ENCODE assay signal across 30 cellular contexts in the genomic region with DNA sequence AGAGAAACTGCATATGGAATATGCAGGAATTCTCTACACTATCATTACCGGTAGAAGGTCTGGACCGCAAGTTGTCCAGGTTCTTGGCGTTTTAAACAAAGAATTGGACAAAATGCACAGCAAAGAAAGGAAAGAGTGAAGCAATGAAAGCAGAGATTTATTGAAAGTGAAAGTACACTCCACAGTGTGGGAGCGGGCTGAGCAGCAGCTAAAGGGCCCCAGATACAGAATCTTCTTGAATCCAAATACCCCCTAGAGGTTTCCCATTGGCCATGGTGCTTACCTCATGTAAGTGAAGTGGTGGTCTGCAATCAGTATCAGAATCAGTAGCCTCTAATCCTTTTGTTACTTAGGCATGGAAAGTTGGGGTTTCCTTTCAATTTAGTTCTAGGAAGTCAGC.
DNase-seq lines count a peak whose midpoint lies in the region; ATAC-seq, FAIRE-seq and TF ChIP-seq lines count a peak whose summit lies in the region.
"Had no signal": no experiment of that assay in that cellular context is flagged by ENCODE, and none has a peak within 500 bp of the region (broad histone marks: within the 10 kb centered on the region; RNA-seq: fewer than 3 reads in every experiment).

No MANE protein-coding gene starts in this region.

- H3K79me2 ChIP-seq in HepG2 (ENCODE audit: insufficient read depth, low read length) = no peaks in the 10 kb centered on the region

- H3K4me2 ChIP-seq in HepG2 (ENCODE audit: low read depth, low read length) = no peak overlapping the region
- peak overlapping the region; percentile 39; the same call in 2 of the 3 replicates for H3K4me2 ChIP-seq in A549
- H3K4me2 ChIP-seq: BLaER1; BLaER1 treated with 17β-estradiol and CSF1 and Interleukin-3, amounts not matched to agents 10 nM and 100 nM had no signal

- intact Hi-C loops in HepG2 (cut with micrococcal nuclease; ENCODE audit: unreplicated experiment) (no loop called here), right lobe of liver (cut with DNase I) (no loop called here)

- no peak overlapping the region for H2AFZ ChIP-seq in HepG2 (ENCODE audit: low read length)

- BruUV-seq in HepG2 (replicated peaks; lab: Mats Ljungman, UMichigan) = no TSS peak

- WGBS in HepG2 (ENCODE audit: low lambda C conversion rate) = 40% methylated on average over 4 of the region's 4 CpGs
- WGBS in right lobe of liver (ENCODE audit: insufficient coverage, low coverage, low lambda C conversion rate, missing lambda C conversion rate) = 85% methylated on average over 4 of the region's 4 CpGs
- 9% methylated on average over 4 of the region's 4 CpGs for WGBS in A549 (ENCODE audit: missing lambda C conversion rate)

- H3K27me3 ChIP-seq in HepG2 (ENCODE audit: control insufficient read depth in 1 of 2, insufficient read depth in 2 of 2, low read length in 2 of 2) = no peaks in the 10 kb centered on the region
- H3K27me3 ChIP-seq in right lobe of liver = no peaks in the 10 kb centered on the region
- H3K27me3 ChIP-seq: BE2C; BLaER1; BLaER1 treated with 17β-estradiol and CSF1 and Interleukin-3, amounts not matched to agents 10 nM and 100 nM had no signal

- TF ChIP-seq CTCF in HepG2 (CRISPR knock-in tag; IDR thresholded peaks at IDR 0.05) = no peak
- no peak for TF ChIP-seq CTCF in right lobe of liver (IDR thresholded peaks at IDR 0.05)
- no peak for TF ChIP-seq CTCF in A549 (IDR thresholded peaks at IDR 0.05)

- H4K20me1 ChIP-seq in HepG2 (ENCODE audit: insufficient read depth, low read length) = no peaks in the 10 kb centered on the region
- H4K20me1 ChIP-seq: BLaER1; BLaER1 treated with 17β-estradiol and CSF1 and Interleukin-3, amounts not matched to agents 10 nM and 100 nM had no signal

- no peak overlapping the region for H3K4me3 ChIP-seq in HepG2 (replicated peaks in 1 of 3; ENCODE audit: insufficient read depth in 1 of 3, low read depth in 2 of 3, low read length in 3 of 3)
- H3K4me3 ChIP-seq in right lobe of liver = no peak overlapping the region
- H3K4me3 ChIP-seq in A549 = no peak overlapping the region
- H3K4me3 ChIP-seq: BLaER1; BLaER1 treated with 17β-estradiol and CSF1 and Interleukin-3, amounts not matched to agents 10 nM and 100 nM had no signal

- no peak for TF ChIP-seq EP300 in HepG2 (IDR thresholded peaks at IDR 0.05; ENCODE audit: low read depth in 2 of 2, low read length in 2 of 2)
- no peak for TF ChIP-seq EP300 in HepG2 (CRISPR knock-in tag; IDR thresholded peaks at IDR 0.05; ENCODE audit: borderline replicate concordance)
- TF ChIP-seq EP300 in A549 (IDR thresholded peaks at IDR 0.05) = no peak

- TF ChIP-seq RAD21 in HepG2 (CRISPR knock-in tag; IDR thresholded peaks at IDR 0.05) (no peak), A549 (conservative IDR thresholded peaks at IDR 0.05 in 1 of 2, IDR thresholded peaks at IDR 0.05 in 1 of 2) (no peak)

- ATAC-seq in HepG2 (no peak), right lobe of liver (no peak), A549 (no peak)
- ATAC-seq: CD8-positive, alpha-beta T cell had no signal

- POLR2A ChIA-PET in HepG2 (lab: Yijun Ruan, JAX) (no interaction called here), A549 (lab: Yijun Ruan, JAX) (no interaction called here)

- CTCF ChIA-PET in HepG2 (lab: Yijun Ruan, JAX; ENCODE audit: low intra/inter-chr PET ratio, low total read pairs) (no interaction called here), A549 (lab: Yijun Ruan, JAX) (no interaction called here)

- no peak for TF ChIP-seq POLR2A in HepG2 (IDR thresholded peaks at IDR 0.05; ENCODE audit: insufficient read depth in 1 of 2, low read depth in 2 of 2, low read length in 2 of 2)
- no peak for TF ChIP-seq POLR2A in right lobe of liver (IDR thresholded peaks at IDR 0.05)
- no peak for TF ChIP-seq POLR2A in A549 (IDR thresholded peaks at IDR 0.05; ENCODE audit: low read length)

- FAIRE-seq in HepG2 (lab: Jason Lieb, UNC) (no peak), A549 (lab: Jason Lieb, UNC) (no peak)
- FAIRE-seq: A204.1, D721Med had no signal

- H3K9me3 ChIP-seq in HepG2 (ENCODE audit: low read length) (peaks cover 29% of the 10 kb centered on the region), right lobe of liver (peaks cover 0 to 6% (median 0%) of the 10 kb centered on the region in 4 donors), A549 (peaks cover 7% of the 10 kb centered on the region; the same call in 1 of the 3 replicates)
- H3K9me3 ChIP-seq: BE2C had no signal

- in situ Hi-C loops in HepG2 (cut with HindIII; ENCODE audit: extremely low pct_ligation_motif_present, low pct_unique_long_range_greater_than_20kb) = no loop called here

- DNase-seq in HepG2 (ENCODE audit: low spot score) (no peak), right lobe of liver (no peak), A549 (ENCODE audit: low read depth in 1 of 2, low spot score in 1 of 2) (no peak)
- DNase-seq in activated CD8-positive, alpha-beta memory T cell treated with anti-CD3 and anti-CD28 coated beads, Interleukin-2, amount 50 U/mL, for 4 hours = no peak
- DNase-seq: 8988T; ACHN; AML-193; BE2C; C1 segment of cervical spinal cord; Caco-2; Calu3; CD4-positive, alpha-beta memory T cell; CD4-positive, alpha-beta T cell; CD4-positive, CD25-positive, alpha-beta regulatory T cell; CD8-positive, alpha-beta memory T cell; CD8-positive, alpha-beta T cell; COR-L47; DMS 273 treated with DMSO at 0.1 percent for 48 hours; DMS153; DMS53; DMS79; DMS79 treated with DMSO at 0.1 percent for 48 hours; DND-41; EL had no signal

- no peaks in the 10 kb centered on the region for H3K36me3 ChIP-seq in HepG2 (replicated peaks in 1 of 2; ENCODE audit: control insufficient read depth in 1 of 2, insufficient read depth in 2 of 2, low read length in 2 of 2)
- H3K36me3 ChIP-seq in right lobe of liver = no peaks in the 10 kb centered on the region
- H3K36me3 ChIP-seq: BE2C; BLaER1 treated with 17β-estradiol and CSF1 and Interleukin-3, amounts not matched to agents 10 nM and 100 nM had no signal

- H3K27ac ChIP-seq in HepG2 (ENCODE audit: extremely low read length, insufficient read depth, low read length) (no peak overlapping the region), right lobe of liver (no peak overlapping the region), A549 (no peak overlapping the region)
- H3K27ac ChIP-seq: 22Rv1; BLaER1; BLaER1 treated with 17β-estradiol and CSF1 and Interleukin-3, amounts not matched to agents 10 nM and 100 nM; C4-2B had no signal

- no peak overlapping the region for H3K9ac ChIP-seq in HepG2 (ENCODE audit: insufficient read depth, low read depth, low read length)
- H3K9ac ChIP-seq: BLaER1; BLaER1 treated with 17β-estradiol and CSF1 and Interleukin-3, amounts not matched to agents 10 nM and 100 nM had no signal

- H3K4me1 ChIP-seq in HepG2 (ENCODE audit: insufficient read depth, low read length) = no peaks in the 10 kb centered on the region
- H3K4me1 ChIP-seq in right lobe of liver = peaks cover 0 to 23% (median 2%) of the 10 kb centered on the region in 4 donors
- no peaks in the 10 kb centered on the region for H3K4me1 ChIP-seq in A549
- H3K4me1 ChIP-seq: BE2C, Caco-2 had no signal

TF ChIP-seq in HepG2, 621 proteins besides CTCF, POLR2A, EP300 and RAD21:
- TF ChIP-seq ZNF20 (CRISPR knock-in tag; IDR thresholded peaks at IDR 0.05) (peak; percentile 98), RARG (CRISPR knock-in tag; IDR thresholded peaks at IDR 0.05; ENCODE audit: low read depth) (no peak)

TF ChIP-seq in A549, 52 proteins besides CTCF, POLR2A, EP300 and RAD21:
- TF ChIP-seq, protein P1, sequence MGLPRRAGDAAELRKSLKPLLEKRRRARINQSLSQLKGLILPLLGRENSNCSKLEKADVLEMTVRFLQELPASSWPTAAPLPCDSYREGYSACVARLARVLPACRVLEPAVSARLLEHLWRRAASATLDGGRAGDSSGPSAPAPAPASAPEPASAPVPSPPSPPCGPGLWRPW (IDR thresholded peaks at IDR 0.05) = no peak
- TF ChIP-seq, protein P2, sequence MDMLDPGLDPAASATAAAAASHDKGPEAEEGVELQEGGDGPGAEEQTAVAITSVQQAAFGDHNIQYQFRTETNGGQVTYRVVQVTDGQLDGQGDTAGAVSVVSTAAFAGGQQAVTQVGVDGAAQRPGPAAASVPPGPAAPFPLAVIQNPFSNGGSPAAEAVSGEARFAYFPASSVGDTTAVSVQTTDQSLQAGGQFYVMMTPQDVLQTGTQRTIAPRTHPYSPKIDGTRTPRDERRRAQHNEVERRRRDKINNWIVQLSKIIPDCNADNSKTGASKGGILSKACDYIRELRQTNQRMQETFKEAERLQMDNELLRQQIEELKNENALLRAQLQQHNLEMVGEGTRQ (IDR thresholded peaks at IDR 0.05) = no peak
- TF ChIP-seq POLR2AphosphoS2 (conservative IDR thresholded peaks at IDR 0.05; ENCODE audit: low read length) = no peak
- TF ChIP-seq, protein P3, sequence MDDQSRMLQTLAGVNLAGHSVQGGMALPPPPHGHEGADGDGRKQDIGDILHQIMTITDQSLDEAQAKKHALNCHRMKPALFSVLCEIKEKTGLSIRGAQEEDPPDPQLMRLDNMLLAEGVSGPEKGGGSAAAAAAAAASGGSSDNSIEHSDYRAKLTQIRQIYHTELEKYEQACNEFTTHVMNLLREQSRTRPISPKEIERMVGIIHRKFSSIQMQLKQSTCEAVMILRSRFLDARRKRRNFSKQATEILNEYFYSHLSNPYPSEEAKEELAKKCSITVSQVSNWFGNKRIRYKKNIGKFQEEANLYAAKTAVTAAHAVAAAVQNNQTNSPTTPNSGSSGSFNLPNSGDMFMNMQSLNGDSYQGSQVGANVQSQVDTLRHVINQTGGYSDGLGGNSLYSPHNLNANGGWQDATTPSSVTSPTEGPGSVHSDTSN (IDR thresholded peaks at IDR 0.05) = no peak
- no peak for TF ChIP-seq KDM1A (IDR thresholded peaks at IDR 0.05; ENCODE audit: low read depth)
- TF ChIP-seq, protein P4, sequence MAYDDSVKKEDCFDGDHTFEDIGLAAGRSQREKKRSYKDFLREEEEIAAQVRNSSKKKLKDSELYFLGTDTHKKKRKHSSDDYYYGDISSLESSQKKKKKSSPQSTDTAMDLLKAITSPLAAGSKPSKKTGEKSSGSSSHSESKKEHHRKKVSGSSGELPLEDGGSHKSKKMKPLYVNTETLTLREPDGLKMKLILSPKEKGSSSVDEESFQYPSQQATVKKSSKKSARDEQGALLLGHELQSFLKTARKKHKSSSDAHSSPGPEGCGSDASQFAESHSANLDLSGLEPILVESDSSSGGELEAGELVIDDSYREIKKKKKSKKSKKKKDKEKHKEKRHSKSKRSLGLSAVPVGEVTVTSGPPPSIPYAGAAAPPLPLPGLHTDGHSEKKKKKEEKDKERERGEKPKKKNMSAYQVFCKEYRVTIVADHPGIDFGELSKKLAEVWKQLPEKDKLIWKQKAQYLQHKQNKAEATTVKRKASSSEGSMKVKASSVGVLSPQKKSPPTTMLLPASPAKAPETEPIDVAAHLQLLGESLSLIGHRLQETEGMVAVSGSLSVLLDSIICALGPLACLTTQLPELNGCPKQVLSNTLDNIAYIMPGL (CRISPR knock-in tag; IDR thresholded peaks at IDR 0.05; ENCODE audit: borderline replicate concordance) = no peak
- no peak for TF ChIP-seq TP53 (CRISPR knock-in tag; IDR thresholded peaks at IDR 0.05)
- no peak for TF ChIP-seq ZC3H11A (IDR thresholded peaks at IDR 0.05)
- TF ChIP-seq FOXS1 (CRISPR knock-in tag; IDR thresholded peaks at IDR 0.05) = no peak
- no peak for TF ChIP-seq CHD4 (IDR thresholded peaks at IDR 0.05; ENCODE audit: borderline replicate concordance)
